ENCODE assay signal across 14 cellular contexts in genomic region chr1:162755306-162755705, GRCh38.
"Had no signal": no experiment of that assay in that cellular context is flagged by ENCODE, and none has a peak within 500 bp of the region (broad histone marks: within the 10 kb centered on the region; RNA-seq: fewer than 3 reads in every experiment).

No MANE protein-coding gene starts in this region.

- H3K27ac ChIP-seq: heart right ventricle, right lobe of liver, spleen, transverse colon had no signal

- H3K9me3 ChIP-seq: right lobe of liver, transverse colon had no signal

- H3K4me3 ChIP-seq: heart right ventricle, right lobe of liver, spleen, transverse colon had no signal

- H3K4me1 Mint-ChIP-seq: activated naive CD4-positive, alpha-beta T cell treated with anti-CD3 and anti-CD28 coated beads, Interleukin-2, amount 50 U/mL, for 24 hours; brain; naive thymus-derived CD4-positive, alpha-beta T cell had no signal

- H3K36me3 Mint-ChIP-seq: activated naive CD4-positive, alpha-beta T cell treated with anti-CD3 and anti-CD28 coated beads, Interleukin-2, amount 50 U/mL, for 24 hours had no signal

- ATAC-seq: esophagus mucosa; heart right ventricle; naive thymus-derived CD4-positive, alpha-beta T cell; right lobe of liver had no signal

- H3K27ac Mint-ChIP-seq: activated naive CD4-positive, alpha-beta T cell treated with anti-CD3 and anti-CD28 coated beads, Interleukin-2, amount 50 U/mL, for 24 hours; brain; naive thymus-derived CD4-positive, alpha-beta T cell; T-helper 1 cell treated with Interleukin-12 subunit alpha and Interleukin-12 subunit beta and Interleukin-4 antibody, amounts not matched to agents 30 μg/mL and 1 μg/mL, for 36 hours had no signal

- H3K4me3 Mint-ChIP-seq: activated naive CD4-positive, alpha-beta T cell treated with anti-CD3 and anti-CD28 coated beads, Interleukin-2, amount 50 U/mL, for 24 hours; brain; naive thymus-derived CD4-positive, alpha-beta T cell; T-helper 1 cell treated with Interleukin-12 subunit alpha and Interleukin-12 subunit beta and Interleukin-4 antibody, amounts not matched to agents 30 μg/mL and 1 μg/mL, for 36 hours had no signal

- H3K4me1 ChIP-seq: heart right ventricle, right lobe of liver, spleen, transverse colon had no signal

- H3K27me3 Mint-ChIP-seq: activated naive CD4-positive, alpha-beta T cell treated with anti-CD3 and anti-CD28 coated beads, Interleukin-2, amount 50 U/mL, for 24 hours; brain had no signal

- H3K9me3 Mint-ChIP-seq: activated naive CD4-positive, alpha-beta T cell treated with anti-CD3 and anti-CD28 coated beads, Interleukin-2, amount 50 U/mL, for 24 hours; T-helper 1 cell treated with Interleukin-12 subunit alpha and Interleukin-12 subunit beta and Interleukin-4 antibody, amounts not matched to agents 30 μg/mL and 1 μg/mL, for 36 hours had no signal

- DNase-seq: activated T-cell treated with anti-CD3 and anti-CD28 coated beads, Interleukin-2, amount 50 U/mL, for 1 hour; foreskin melanocyte; heart right ventricle; naive thymus-derived CD4-positive, alpha-beta T cell; right lobe of liver; spleen; stimulated activated CD4-positive, alpha-beta T cell treated with anti-CD3 and anti-CD28 coated beads, Interleukin-1b, Interleukin-23, amount 100 ng/mL, for 48 hours; stimulated activated naive CD4-positive, alpha-beta T cell; substantia nigra; transverse colon had no signal

- H3K27me3 ChIP-seq: heart right ventricle, right lobe of liver, spleen, transverse colon had no signal

- H3K36me3 ChIP-seq: right lobe of liver, transverse colon had no signal
